ENCODE assay signal across 8 cellular contexts in the genomic region with DNA sequence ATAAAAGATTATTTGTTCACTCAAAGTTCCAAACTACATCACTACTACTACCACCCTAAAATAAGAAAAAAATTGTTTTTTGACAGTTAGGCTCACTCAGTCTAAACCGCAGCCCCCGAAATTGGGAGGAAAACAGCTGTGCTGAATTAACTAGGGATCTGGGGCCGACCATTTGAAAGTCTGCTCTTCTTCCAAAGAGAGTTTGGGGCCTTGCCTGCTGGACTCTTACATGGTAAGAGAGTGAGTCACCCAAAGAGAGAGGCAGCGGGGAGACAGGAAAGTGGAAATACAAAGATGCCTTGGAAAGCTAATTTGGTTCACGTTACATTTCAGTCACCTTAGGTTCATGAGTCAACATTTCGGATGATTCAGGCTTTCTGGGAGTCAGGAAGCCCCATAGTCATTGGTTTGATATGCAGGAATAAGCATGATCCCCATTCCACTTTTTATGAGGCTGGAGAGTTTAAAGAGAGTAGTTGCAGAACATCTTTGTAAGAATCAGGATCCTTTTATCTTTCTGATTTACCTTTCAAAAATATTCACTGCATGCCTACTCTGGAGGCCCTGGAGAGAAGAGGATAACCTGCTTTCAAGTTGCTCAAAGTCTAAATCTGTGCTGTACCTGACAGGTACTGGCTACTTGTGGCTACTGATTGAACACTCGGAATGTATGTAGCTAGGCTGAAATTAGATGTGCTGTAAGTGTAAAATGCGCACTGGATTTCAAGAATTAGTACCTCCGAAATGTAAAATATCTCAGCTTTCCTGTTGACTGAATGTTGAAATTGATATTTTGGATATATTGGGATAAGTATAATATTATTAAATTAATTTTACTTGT. TPM values are rescaled to one million over a fixed set of nuclear protein-coding genes. Genes with fewer than 3 reads are reported as not detected.
A peak's percentile ranks its signal among the peaks of the same experiment; 100 is the strongest.
DNase-seq lines count a peak whose midpoint lies in the region; ATAC-seq and TF ChIP-seq lines count a peak whose summit lies in the region.

No MANE protein-coding gene starts in this region.

- H3K36me3 Mint-ChIP-seq in neural crest cell (ENCODE audit: low read depth) = peaks cover 5% of the 10 kb centered on the region

- H3K4me3 ChIP-seq in ACC112 (ENCODE audit: low read depth, low read length) (peak overlapping the region; percentile 91), GM06990 (replicated peaks; ENCODE audit: low read depth, low read length) (peak overlapping the region; percentile 74)

- TF ChIP-seq CTCF in GM06990 (IDR thresholded peaks at IDR 0.05; ENCODE audit: insufficient read depth, low read length, poor library complexity, severe bottlenecking) = no peak
- no peak for TF ChIP-seq CTCF in neural crest cell (conservative IDR thresholded peaks at IDR 0.05)

- H3K4me3 Mint-ChIP-seq in neural crest cell = peak overlapping the region; percentile 98

- ATAC-seq in HG02610 (IDR thresholded peaks at IDR 0.05; ENCODE audit: unreplicated experiment) = no peak
- ATAC-seq in HG03108 (IDR thresholded peaks at IDR 0.05; ENCODE audit: unreplicated experiment) = no peak

- H3K4me1 ChIP-seq in ACC112 (ENCODE audit: control insufficient read depth, insufficient read depth, low read length, unreplicated experiment) = peaks cover 16% of the 10 kb centered on the region

- no peaks in the 10 kb centered on the region for H3K9me3 Mint-ChIP-seq in neural crest cell

- H3K27me3 ChIP-seq in ACC112 (ENCODE audit: insufficient read depth, low read length) (no peaks in the 10 kb centered on the region), GM06990 (replicated peaks; ENCODE audit: control insufficient read depth, insufficient read depth, low read length) (no peaks in the 10 kb centered on the region)

- H3K27ac ChIP-seq in ACC112 (ENCODE audit: low read depth, low read length) = peak overlapping the region; percentile 99

- peaks cover 51% of the 10 kb centered on the region for H3K79me2 ChIP-seq in ACC112 (ENCODE audit: control insufficient read depth, insufficient read depth, low read length, unreplicated experiment)

- H3K27ac Mint-ChIP-seq in neural crest cell (ENCODE audit: unreplicated experiment) = peak overlapping the region; percentile 99

- DNase-seq in GM06990 (ENCODE audit: extremely low read depth, insufficient read length) = no peak
- peak; percentile 12 for DNase-seq in NOMO-1 treated with dmso at 0.1 percent for 144 hours (lab: John Stamatoyannopoulos, UW; ENCODE audit: unreplicated experiment)
- peak; percentile 72 for DNase-seq in activated effector memory CD4-positive, alpha-beta T cell treated with anti-CD3 and anti-CD28 coated beads, Interleukin-2, amount 50 U/mL, for 16 hours
- DNase-seq in foreskin melanocyte = peak; percentile 85
- DNase-seq in neural crest cell (ENCODE audit: low read depth, low spot score) = peak; percentile 16

- peaks cover 3% of the 10 kb centered on the region for H3K27me3 Mint-ChIP-seq in neural crest cell (ENCODE audit: low read depth)

- peaks cover 50% of the 10 kb centered on the region for H3K4me1 Mint-ChIP-seq in neural crest cell

- H3K36me3 ChIP-seq in ACC112 (ENCODE audit: insufficient read depth, low read length) = 0 out of 2 replicates have a peak, but pooled peaks cover 3% of the 10 kb centered on the region
- H3K36me3 ChIP-seq in GM06990 (ENCODE audit: control insufficient read depth, insufficient read depth, low read length) = no peaks in the 10 kb centered on the region

- no peak overlapping the region for H2AFZ ChIP-seq in ACC112 (ENCODE audit: low read length, unreplicated experiment)

RNA-seq across cellular contexts. Expression of a gene that starts 1.0 kb away (rescaled TPM):
- 197 and 204 TPM in 2 replicates for total RNA-seq in neural crest cell
